In the genomic region with DNA sequence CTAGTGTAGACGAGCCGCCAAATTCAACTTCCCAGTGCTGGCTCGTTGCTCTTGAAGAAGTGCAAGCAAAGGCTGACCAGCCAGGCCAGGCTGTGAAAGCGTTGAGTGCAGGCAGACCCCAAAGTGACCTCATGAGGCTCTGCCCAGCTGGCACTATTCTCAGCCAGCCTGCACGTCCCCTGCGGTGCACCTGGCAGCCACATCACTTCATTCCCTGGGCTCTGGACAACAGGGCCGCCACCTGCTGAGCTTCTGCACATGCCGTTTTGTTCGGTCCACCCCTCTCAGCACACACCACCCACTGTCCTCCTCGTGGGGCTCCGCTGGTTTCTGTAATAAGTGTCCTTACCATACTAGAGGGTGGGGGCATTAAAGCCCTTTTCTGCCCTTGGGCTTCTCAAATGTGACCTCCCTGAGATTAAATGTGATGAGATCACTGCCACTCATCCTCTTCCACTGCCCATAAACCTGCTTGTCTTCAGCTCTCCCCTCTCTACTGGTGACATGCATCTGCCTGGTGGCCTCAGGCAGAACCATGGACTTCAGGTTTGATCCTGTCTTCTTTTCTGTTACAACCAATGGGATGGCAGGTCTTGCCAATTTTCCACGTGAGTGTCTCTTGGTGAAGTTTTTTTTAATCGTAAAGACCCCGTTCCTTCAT, we compare ENCODE assay signal across 1 cellular context.
TF ChIP-seq lines count a peak whose summit lies in the region.

No MANE protein-coding gene starts in this region.

TF ChIP-seq in HCT116, 20 proteins besides CTCF, POLR2A, EP300 and RAD21:
- TF ChIP-seq YY1 (IDR thresholded peaks at IDR 0.05; ENCODE audit: extremely low read depth, insufficient replicate concordance, low read depth, low read length) (no peak), TCF7L2 (IDR thresholded peaks at IDR 0.05; ENCODE audit: borderline replicate concordance, extremely low read depth, insufficient read depth, insufficient read length) (no peak), SIN3A (IDR thresholded peaks at IDR 0.05; ENCODE audit: low read depth) (no peak), ATF3 (IDR thresholded peaks at IDR 0.05) (no peak), EGR1 (IDR thresholded peaks at IDR 0.05; ENCODE audit: low read depth) (no peak), JUND (IDR thresholded peaks at IDR 0.05) (no peak), SRF (IDR thresholded peaks at IDR 0.05; ENCODE audit: low read depth) (no peak), FOSL1 (IDR thresholded peaks at IDR 0.05; ENCODE audit: low read depth) (no peak), EZH2 (IDR thresholded peaks at IDR 0.05) (no peak), EZH2phosphoT487 (IDR thresholded peaks at IDR 0.05; ENCODE audit: borderline replicate concordance) (no peak), CBX3 (IDR thresholded peaks at IDR 0.05; ENCODE audit: low read depth) (no peak), SP1 (IDR thresholded peaks at IDR 0.05; ENCODE audit: low read depth) (no peak), ZNF274 (IDR thresholded peaks at IDR 0.05; ENCODE audit: low read depth, low read length) (no peak)
- TF ChIP-seq, protein P1, sequence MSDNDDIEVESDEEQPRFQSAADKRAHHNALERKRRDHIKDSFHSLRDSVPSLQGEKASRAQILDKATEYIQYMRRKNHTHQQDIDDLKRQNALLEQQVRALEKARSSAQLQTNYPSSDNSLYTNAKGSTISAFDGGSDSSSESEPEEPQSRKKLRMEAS (IDR thresholded peaks at IDR 0.05), result no peak
